10 cellular contexts compared by ENCODE assay signal in the genomic region with DNA sequence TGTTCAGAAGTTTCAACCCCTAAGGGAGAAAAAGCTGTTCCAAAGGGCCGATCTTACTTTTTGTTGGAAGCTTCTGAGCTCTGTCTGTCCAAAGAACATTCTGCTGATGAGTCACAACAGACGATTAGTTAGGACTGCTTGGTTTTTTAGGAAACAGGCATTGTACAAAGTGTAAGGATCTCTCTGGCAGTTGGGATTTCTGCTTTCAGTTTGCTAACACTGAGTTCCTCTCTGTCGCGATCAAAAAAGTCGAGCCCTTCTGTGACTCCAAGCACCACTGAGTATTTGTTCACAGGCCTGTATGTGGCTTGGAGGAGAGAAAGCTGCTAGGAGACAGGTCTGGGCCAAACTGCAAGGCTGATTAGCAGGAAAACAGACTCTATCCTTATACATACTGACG.
A peak's percentile ranks its signal among the peaks of the same experiment; 100 is the strongest.
DNase-seq lines count a peak whose midpoint lies in the region; ATAC-seq and TF ChIP-seq lines count a peak whose summit lies in the region.
"Had no signal": no experiment of that assay in that cellular context is flagged by ENCODE, and none has a peak within 500 bp of the region (broad histone marks: within the 10 kb centered on the region; RNA-seq: fewer than 3 reads in every experiment).

No MANE protein-coding gene starts in this region.

- H3K27me3 ChIP-seq in adipocyte (replicated peaks; ENCODE audit: control insufficient read depth, insufficient read depth, low read length) (no peaks in the 10 kb centered on the region), rectal smooth muscle tissue (ENCODE audit: control insufficient read depth, insufficient read depth, low read length) (no peaks in the 10 kb centered on the region), spleen (replicated peaks in 1 of 7) (peaks cover 0 to 9% (median 3%) of the 10 kb centered on the region in 7 donors)

- H3K9ac ChIP-seq in adipocyte (ENCODE audit: low read length) = peak overlapping the region; percentile 76
- no peak overlapping the region for H3K9ac ChIP-seq in rectal smooth muscle tissue (ENCODE audit: low read length)

- WGBS in spleen, 5 donors = 55 to 71% (median 64%) methylated on average over 6 of the region's 6 CpGs

- H3K27ac ChIP-seq in rectal smooth muscle tissue (ENCODE audit: low read depth, low read length) (peak overlapping the region; percentile 69), spleen (no peak overlapping the region)

- intact Hi-C loops in Right ventricle myocardium superior (cut with DNase I) = no loop called here
- intact Hi-C loops in spleen (cut with DNase I; ENCODE audit: low total_unique reads) = no loop called here

- H3K9me3 ChIP-seq in adipocyte (ENCODE audit: control insufficient read depth, low read length) (no peaks in the 10 kb centered on the region), spleen (no peaks in the 10 kb centered on the region)

- DNase-seq in EL = peak; percentile 71
- peak; percentile 86 for DNase-seq in adipocyte (ENCODE audit: low read depth)
- no peak for DNase-seq in Right ventricle myocardium superior
- DNase-seq in iPS-NIHi11 (ENCODE audit: low spot score) = no peak
- DNase-seq in spleen = no peak
- DNase-seq in KBM-7 = no peak
- DNase-seq: RPMI8226, small intestine had no signal

- in situ Hi-C loops in KBM-7 (cut with MboI; ENCODE audit: low pct_unique_long_range_greater_than_20kb, low sequenced_read_pairs) = no loop called here

- no peak for TF ChIP-seq CTCF in spleen (IDR thresholded peaks at IDR 0.05 in 8 of 11, conservative IDR thresholded peaks at IDR 0.05 in 3 of 11)

- peak overlapping the region; percentile 74 for H3K4me3 ChIP-seq in adipocyte (ENCODE audit: low read length)
- no peak overlapping the region for H3K4me3 ChIP-seq in rectal smooth muscle tissue (ENCODE audit: low read length)
- no peak overlapping the region for H3K4me3 ChIP-seq in spleen

- H3K4me1 ChIP-seq in adipocyte (ENCODE audit: control insufficient read depth, insufficient read depth, low read length) = peaks cover 21% of the 10 kb centered on the region
- peaks cover 3% of the 10 kb centered on the region for H3K4me1 ChIP-seq in rectal smooth muscle tissue (ENCODE audit: control insufficient read depth, insufficient read depth, low read length)
- no peaks in the 10 kb centered on the region for H3K4me1 ChIP-seq in spleen

- ATAC-seq in Right ventricle myocardium superior (ENCODE audit: poor library complexity) (peak; percentile 74), HG02973 (IDR thresholded peaks at IDR 0.05; ENCODE audit: unreplicated experiment) (no peak)

- no peak for TF ChIP-seq POLR2A in spleen (IDR thresholded peaks at IDR 0.05)

- H3K36me3 ChIP-seq in adipocyte (ENCODE audit: control insufficient read depth, insufficient read depth, low read length, severe bottlenecking) (no peaks in the 10 kb centered on the region), rectal smooth muscle tissue (ENCODE audit: control insufficient read depth, insufficient read depth, low read length) (no peaks in the 10 kb centered on the region), spleen (no peaks in the 10 kb centered on the region)

Comparison
In these comparisons a context has a peak if more than half of its experiments do, and no peak if none do; other contexts are left out.
1. DNase-seq: peak in EL (single experiment) and adipocyte (single experiment); none in Right ventricle myocardium superior (single experiment), iPS-NIHi11 (single experiment), spleen (single experiment) and KBM-7 (single experiment).